Comparison of ENCODE assay signal across 8 cellular contexts in the genomic region with DNA sequence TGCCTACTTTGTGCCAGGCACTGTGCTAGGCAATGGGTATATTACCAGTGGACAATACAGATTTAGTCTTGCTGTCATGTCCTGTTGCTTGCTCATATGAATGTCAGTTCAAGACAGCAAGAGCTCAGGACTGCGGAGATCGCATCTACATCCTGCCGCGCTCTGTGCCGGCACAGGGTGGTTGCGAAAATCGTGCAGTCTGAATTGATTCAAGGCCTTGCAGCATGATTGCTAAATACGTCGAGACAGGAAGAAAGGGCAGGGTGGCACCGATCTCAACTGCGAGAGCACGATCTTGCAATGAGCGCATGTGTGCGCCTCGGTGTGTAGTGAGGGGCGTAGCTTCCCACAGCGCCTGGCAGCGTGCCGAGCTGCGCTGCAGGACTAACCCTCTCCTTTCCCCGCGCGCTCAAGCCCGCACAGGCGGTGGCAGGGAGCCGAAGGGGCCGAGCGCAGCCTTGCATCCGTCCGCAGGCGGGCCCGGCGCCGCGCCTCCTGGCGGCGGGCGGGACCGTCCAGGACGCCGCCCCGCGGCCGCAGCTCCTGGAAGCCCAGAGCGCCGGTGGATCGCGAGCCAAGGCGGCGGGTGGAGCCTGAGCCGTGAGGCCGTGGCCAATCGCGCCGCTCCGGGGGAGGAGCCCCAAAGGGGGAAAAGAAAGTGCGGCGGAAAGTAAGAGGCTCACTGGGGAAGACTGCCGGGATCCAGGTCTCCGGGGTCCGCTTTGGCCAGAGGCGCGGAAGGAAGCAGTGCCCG. TPM values are rescaled to one million over a fixed set of nuclear protein-coding genes. Genes with fewer than 3 reads are reported as not detected.
DNase-seq lines count a peak whose midpoint lies in the region; ATAC-seq and TF ChIP-seq lines count a peak whose summit lies in the region.

A gene with protein sequence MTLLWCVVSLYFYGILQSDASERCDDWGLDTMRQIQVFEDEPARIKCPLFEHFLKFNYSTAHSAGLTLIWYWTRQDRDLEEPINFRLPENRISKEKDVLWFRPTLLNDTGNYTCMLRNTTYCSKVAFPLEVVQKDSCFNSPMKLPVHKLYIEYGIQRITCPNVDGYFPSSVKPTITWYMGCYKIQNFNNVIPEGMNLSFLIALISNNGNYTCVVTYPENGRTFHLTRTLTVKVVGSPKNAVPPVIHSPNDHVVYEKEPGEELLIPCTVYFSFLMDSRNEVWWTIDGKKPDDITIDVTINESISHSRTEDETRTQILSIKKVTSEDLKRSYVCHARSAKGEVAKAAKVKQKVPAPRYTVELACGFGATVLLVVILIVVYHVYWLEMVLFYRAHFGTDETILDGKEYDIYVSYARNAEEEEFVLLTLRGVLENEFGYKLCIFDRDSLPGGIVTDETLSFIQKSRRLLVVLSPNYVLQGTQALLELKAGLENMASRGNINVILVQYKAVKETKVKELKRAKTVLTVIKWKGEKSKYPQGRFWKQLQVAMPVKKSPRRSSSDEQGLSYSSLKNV (plus strand): TSS at position 677 of the 754 bp plus-strand sequence. CDS start 50,205 bp downstream, outside the sequence.

- no peaks in the 10 kb centered on the region for H3K4me1 ChIP-seq in uterus

- peaks cover 37% of the 10 kb centered on the region for H3K4me1 Mint-ChIP-seq in T-helper 1 cell treated with Interleukin-12 subunit alpha and Interleukin-12 subunit beta and Interleukin-4 antibody, amounts not matched to agents 30 μg/mL and 1 μg/mL, for 36 hours (ENCODE audit: low read depth)

- H3K36me3 Mint-ChIP-seq in T-helper 1 cell treated with Interleukin-12 subunit alpha and Interleukin-12 subunit beta and Interleukin-4 antibody, amounts not matched to agents 30 μg/mL and 1 μg/mL, for 36 hours (ENCODE audit: low read depth) = peaks cover 5% of the 10 kb centered on the region

- peak within 1 kb of the TSS; percentile 74 to 76 for H3K4me3 ChIP-seq in uterus

- H3K36me3 ChIP-seq in uterus = no peaks in the 10 kb centered on the region

- peak within 1 kb of the TSS; percentile 72 to 79 for H3K27ac ChIP-seq in uterus

- peaks cover 4% of the 10 kb centered on the region for H3K27me3 Mint-ChIP-seq in T-helper 1 cell treated with Interleukin-12 subunit alpha and Interleukin-12 subunit beta and Interleukin-4 antibody, amounts not matched to agents 30 μg/mL and 1 μg/mL, for 36 hours (ENCODE audit: low read depth)

- peaks cover 3% of the 10 kb centered on the region for H3K9me3 Mint-ChIP-seq in T-helper 1 cell treated with Interleukin-12 subunit alpha and Interleukin-12 subunit beta and Interleukin-4 antibody, amounts not matched to agents 30 μg/mL and 1 μg/mL, for 36 hours

- peak; percentile 99 for ATAC-seq in HG02678 (IDR thresholded peaks at IDR 0.05; ENCODE audit: unreplicated experiment)
- ATAC-seq in left ventricle myocardium superior = peak; percentile 98

- no peaks in the 10 kb centered on the region for H3K27me3 ChIP-seq in uterus

- TF ChIP-seq POLR2A in uterus (IDR thresholded peaks at IDR 0.05) = peak; percentile 68 to 79

- peak within 1 kb of the TSS; percentile 93 for H3K4me3 Mint-ChIP-seq in T-helper 1 cell treated with Interleukin-12 subunit alpha and Interleukin-12 subunit beta and Interleukin-4 antibody, amounts not matched to agents 30 μg/mL and 1 μg/mL, for 36 hours

- DNase-seq in NCI-H1105 treated with DMSO at 0.1 percent for 48 hours (lab: John Stamatoyannopoulos, UW) = peak; percentile 93
- peak in 55 of 56 donors; percentile 23 to 92 (median 74) for DNase-seq in amygdala (lab: John Stamatoyannopoulos, UW)
- DNase-seq in left ventricle myocardium superior = peak; percentile 96
- DNase-seq in pulmonary artery endothelial cell (ENCODE audit: low read depth, low spot score) = peak; percentile 65
- peak; percentile 87 to 92 for DNase-seq in uterus

- peak within 1 kb of the TSS; percentile 95 for H3K27ac Mint-ChIP-seq in T-helper 1 cell treated with Interleukin-12 subunit alpha and Interleukin-12 subunit beta and Interleukin-4 antibody, amounts not matched to agents 30 μg/mL and 1 μg/mL, for 36 hours

- no peaks in the 10 kb centered on the region for H3K9me3 ChIP-seq in uterus

- intact Hi-C loops in left ventricle myocardium superior (cut with micrococcal nuclease) = no loop called here
- intact Hi-C loops in uterus (cut with DNase I; ENCODE audit: low total_unique reads) = no loop called here

- peak; percentile 54 for TF ChIP-seq CTCF in GM12874 (IDR thresholded peaks at IDR 0.05; ENCODE audit: insufficient read depth, low read depth, low read length)
- peak; percentile 58 to 92 (median 87) for TF ChIP-seq CTCF in uterus (IDR thresholded peaks at IDR 0.05)

RNA-seq across cellular contexts. Expression of the gene that starts here (rescaled TPM):
- total RNA-seq in left ventricle myocardium superior (6.1 TPM), pulmonary artery endothelial cell (9.4 and 13.5 TPM in 2 replicates), uterus (10 to 100 TPM in 2 of 4 donors, 1 to 10 TPM in 2; 2.8 to 26.8 (median 10.4) TPM)

Comparison
In these comparisons a context has a peak if more than half of its experiments do, and no peak if none do; other contexts are left out.
1. Peak in every context shown above with its lines: DNase-seq, ATAC-seq, H3K4me3 ChIP-seq and H3K27ac ChIP-seq.